In the genomic region with DNA sequence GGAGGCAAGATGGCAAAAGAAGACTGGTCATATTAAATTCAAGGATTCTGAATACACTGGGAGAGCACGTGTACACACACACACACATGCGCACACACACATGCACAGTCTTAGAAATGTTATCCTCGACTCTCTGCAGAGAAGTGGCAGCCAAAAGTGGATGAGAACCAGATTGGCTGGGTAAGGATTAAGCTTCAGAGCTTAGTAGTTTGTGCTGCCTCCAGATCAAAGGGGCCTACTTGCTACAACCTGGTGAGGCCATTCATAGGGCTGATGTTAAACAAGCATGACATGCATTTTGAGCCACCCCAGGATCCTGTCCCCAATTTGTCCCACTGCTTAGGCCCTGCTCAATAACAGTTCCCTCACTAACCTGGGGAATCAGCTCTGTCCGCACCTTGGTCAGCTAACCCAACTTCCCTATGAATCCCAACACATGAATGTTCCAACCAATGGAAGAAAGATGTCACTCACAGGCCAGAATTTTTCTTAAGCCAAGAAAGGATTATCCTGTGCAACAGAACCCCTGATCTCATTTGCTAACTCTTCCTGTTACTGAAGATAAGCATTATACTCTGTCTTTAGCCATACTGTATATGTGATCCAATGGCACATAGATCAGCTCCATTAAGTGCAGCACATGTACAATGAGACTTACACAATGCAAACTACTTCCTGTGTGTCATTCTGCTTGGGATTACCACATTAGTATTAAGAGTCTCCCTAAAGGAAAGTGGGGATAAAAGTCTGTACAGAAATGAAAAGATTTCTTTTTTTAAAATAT, we compare ENCODE assay signal across 24 cellular contexts. TPM values are rescaled to one million over a fixed set of nuclear protein-coding genes. Genes with fewer than 3 reads are reported as not detected.
DNase-seq lines count a peak whose midpoint lies in the region; ATAC-seq, FAIRE-seq and TF ChIP-seq lines count a peak whose summit lies in the region.
"Had no signal": no experiment of that assay in that cellular context is flagged by ENCODE, and none has a peak within 500 bp of the region (broad histone marks: within the 10 kb centered on the region; RNA-seq: fewer than 3 reads in every experiment).

No MANE protein-coding gene starts in this region.

- no peak for TF ChIP-seq CTCF in bronchial epithelial cell (IDR thresholded peaks at IDR 0.05; ENCODE audit: insufficient read depth, low read length, severe bottlenecking)
- TF ChIP-seq CTCF in progenitor cell of endocrine pancreas (IDR thresholded peaks at IDR 0.05; ENCODE audit: unreplicated experiment) = no peak

- no peak overlapping the region for H3K4me3 Mint-ChIP-seq in progenitor cell of endocrine pancreas (ENCODE audit: low read depth)
- no peak overlapping the region for H3K4me3 Mint-ChIP-seq in activated naive CD8-positive, alpha-beta T cell treated with anti-CD3 and anti-CD28 coated beads for 36 hours
- H3K4me3 Mint-ChIP-seq: activated naive CD8-positive, alpha-beta T cell treated with anti-CD3 and anti-CD28 coated beads, Interleukin-2, amount 10 ng/mL, durations not matched to agents 7 days and 5 days; activated T-helper 17 cell treated with anti-CD3 and anti-CD28 coated beads, Interleukin-2, amount 50 U/mL, for 72 hours; dendritic cell treated with granulocyte-macrophage colony-stimulating factor and Interleukin-4, amounts not matched to agents 40 ng/mL and 50 ng/mL, for 4 days; neural progenitor cell had no signal

- H3K4me3 ChIP-seq in bronchial epithelial cell (ENCODE audit: low read depth, low read length) = no peak overlapping the region
- H3K4me3 ChIP-seq: body of pancreas, left lung, neural progenitor cell, Peyer's patch, uterus had no signal

- DNase-seq in SIG-M5 treated with dmso at 0.1 percent for 504 hours (lab: John Stamatoyannopoulos, UW; ENCODE audit: unreplicated experiment) (peak; percentile 4), SIG-M5 (lab: John Stamatoyannopoulos, UW) (no peak), NCI-H82 (lab: John Stamatoyannopoulos, UW) (peak; percentile 98), bronchial epithelial cell (ENCODE audit: low read depth) (peak; percentile 69), progenitor cell of endocrine pancreas (ENCODE audit: low spot score, unreplicated experiment) (no peak), posterior vena cava (ENCODE audit: low spot score) (no peak)
- no peak for DNase-seq in activated naive CD8-positive, alpha-beta T cell treated with anti-CD3 and anti-CD28 coated beads for 36 hours
- DNase-seq: 8988T; activated CD4-positive, CD25-positive, alpha-beta regulatory T cell treated with anti-CD3 and anti-CD28 coated beads, Interleukin-2, amount 50 U/mL, for 72 hours; activated naive CD8-positive, alpha-beta T cell treated with anti-CD3 and anti-CD28 coated beads, Interleukin-2, amount 10 ng/mL, durations not matched to agents 7 days and 5 days; body of pancreas; glutamatergic neuron; left lung; NCI-H1048; NCI-H2107; NCI-H69; Peyer's patch; uterus had no signal

- H3K9me3 Mint-ChIP-seq in progenitor cell of endocrine pancreas (ENCODE audit: low read depth) = no peaks in the 10 kb centered on the region
- H3K9me3 Mint-ChIP-seq in activated naive CD8-positive, alpha-beta T cell treated with anti-CD3 and anti-CD28 coated beads for 36 hours = no peaks in the 10 kb centered on the region
- H3K9me3 Mint-ChIP-seq: activated naive CD8-positive, alpha-beta T cell treated with anti-CD3 and anti-CD28 coated beads, Interleukin-2, amount 10 ng/mL, durations not matched to agents 7 days and 5 days; activated T-helper 17 cell treated with anti-CD3 and anti-CD28 coated beads, Interleukin-2, amount 50 U/mL, for 72 hours; dendritic cell treated with granulocyte-macrophage colony-stimulating factor and Interleukin-4, amounts not matched to agents 40 ng/mL and 50 ng/mL, for 4 days; neural progenitor cell had no signal

- H3K27ac Mint-ChIP-seq in progenitor cell of endocrine pancreas = peak overlapping the region; percentile 85
- no peak overlapping the region for H3K27ac Mint-ChIP-seq in activated naive CD8-positive, alpha-beta T cell treated with anti-CD3 and anti-CD28 coated beads for 36 hours
- H3K27ac Mint-ChIP-seq: activated naive CD8-positive, alpha-beta T cell treated with anti-CD3 and anti-CD28 coated beads, Interleukin-2, amount 10 ng/mL, durations not matched to agents 7 days and 5 days; activated T-helper 17 cell treated with anti-CD3 and anti-CD28 coated beads, Interleukin-2, amount 50 U/mL, for 72 hours; dendritic cell treated with granulocyte-macrophage colony-stimulating factor and Interleukin-4, amounts not matched to agents 40 ng/mL and 50 ng/mL, for 4 days; neural progenitor cell had no signal

- FAIRE-seq in bronchial epithelial cell (lab: Jason Lieb, UNC) = peak; percentile 86

- H3K4me1 Mint-ChIP-seq in progenitor cell of endocrine pancreas (ENCODE audit: low read depth) = no peaks in the 10 kb centered on the region
- no peaks in the 10 kb centered on the region for H3K4me1 Mint-ChIP-seq in activated naive CD8-positive, alpha-beta T cell treated with anti-CD3 and anti-CD28 coated beads for 36 hours
- H3K4me1 Mint-ChIP-seq: activated T-helper 17 cell treated with anti-CD3 and anti-CD28 coated beads, Interleukin-2, amount 50 U/mL, for 72 hours had no signal

- intact Hi-C loops in posterior vena cava (cut with DNase I) = no loop called here

- no peaks in the 10 kb centered on the region for H3K36me3 ChIP-seq in bronchial epithelial cell (ENCODE audit: control insufficient read depth, insufficient read depth, low read length)
- H3K36me3 ChIP-seq: left lung, neural progenitor cell, Peyer's patch, uterus had no signal

- peaks cover 3% of the 10 kb centered on the region for H3K36me3 Mint-ChIP-seq in progenitor cell of endocrine pancreas (ENCODE audit: insufficient read depth)
- H3K36me3 Mint-ChIP-seq in activated naive CD8-positive, alpha-beta T cell treated with anti-CD3 and anti-CD28 coated beads for 36 hours = no peaks in the 10 kb centered on the region
- H3K36me3 Mint-ChIP-seq: activated naive CD8-positive, alpha-beta T cell treated with anti-CD3 and anti-CD28 coated beads, Interleukin-2, amount 10 ng/mL, durations not matched to agents 7 days and 5 days; neural progenitor cell had no signal

- no peaks in the 10 kb centered on the region for H3K27me3 Mint-ChIP-seq in progenitor cell of endocrine pancreas
- H3K27me3 Mint-ChIP-seq in activated naive CD8-positive, alpha-beta T cell treated with anti-CD3 and anti-CD28 coated beads for 36 hours = no peaks in the 10 kb centered on the region
- H3K27me3 Mint-ChIP-seq: activated naive CD8-positive, alpha-beta T cell treated with anti-CD3 and anti-CD28 coated beads, Interleukin-2, amount 10 ng/mL, durations not matched to agents 7 days and 5 days; activated T-helper 17 cell treated with anti-CD3 and anti-CD28 coated beads, Interleukin-2, amount 50 U/mL, for 72 hours; dendritic cell treated with granulocyte-macrophage colony-stimulating factor and Interleukin-4, amounts not matched to agents 40 ng/mL and 50 ng/mL, for 4 days had no signal

- no peaks in the 10 kb centered on the region for H3K27me3 ChIP-seq in bronchial epithelial cell (ENCODE audit: control insufficient read depth, insufficient read depth, low read length)
- H3K27me3 ChIP-seq: body of pancreas, left lung, neural progenitor cell, Peyer's patch, uterus had no signal

- no peak for ATAC-seq in GM21390 (IDR thresholded peaks at IDR 0.05; ENCODE audit: unreplicated experiment)
- ATAC-seq: activated T-helper 17 cell treated with anti-CD3 and anti-CD28 coated beads, Interleukin-2, amount 50 U/mL, for 72 hours; body of pancreas; left lung; SK-N-SH treated with all-trans-retinoic acid at 6 μM for 48 hours had no signal

RNA-seq across cellular contexts. Expression of gene TOMM6, which starts 31.0 kb away (rescaled TPM):
- 35.2 and 55.0 TPM in 2 replicates for total RNA-seq in bronchial epithelial cell
- total RNA-seq in progenitor cell of endocrine pancreas = 172 and 184 TPM in 2 replicates
- total RNA-seq in posterior vena cava = 100 to 1,000 TPM in 1 of 2 donors, 10 to 100 TPM in 1; 84.2 to 101 TPM
- total RNA-seq in activated naive CD8-positive, alpha-beta T cell treated with anti-CD3 and anti-CD28 coated beads for 36 hours = 100 to 1,000 TPM; 423 to 429 TPM

RNA-seq across cellular contexts. Expression of gene PRICKLE4, which starts 37.9 kb away (rescaled TPM):
- total RNA-seq in bronchial epithelial cell = 0.53 and 0.90 TPM in 2 replicates
- 4.3 and 4.9 TPM in 2 replicates for total RNA-seq in progenitor cell of endocrine pancreas
- total RNA-seq in posterior vena cava = 1 to 10 TPM; 1.4 to 5.8 TPM
- not detected for total RNA-seq in activated naive CD8-positive, alpha-beta T cell treated with anti-CD3 and anti-CD28 coated beads for 36 hours
- total RNA-seq: activated naive CD8-positive, alpha-beta T cell treated with anti-CD3 and anti-CD28 coated beads, Interleukin-2, amount 10 ng/mL, durations not matched to agents 7 days and 5 days; activated T-helper 17 cell treated with anti-CD3 and anti-CD28 coated beads, Interleukin-2, amount 50 U/mL, for 72 hours; H4 had no signal

RNA-seq across cellular contexts. Expression of gene FRS3, which starts 38.8 kb away (rescaled TPM):
- total RNA-seq in bronchial epithelial cell = 0.77 and 0.79 TPM in 2 replicates
- 6.3 and 7.6 TPM in 2 replicates for total RNA-seq in progenitor cell of endocrine pancreas
- 1 to 10 TPM; 4.0 to 4.2 TPM for total RNA-seq in posterior vena cava
- total RNA-seq in activated naive CD8-positive, alpha-beta T cell treated with anti-CD3 and anti-CD28 coated beads for 36 hours = 1 to 10 TPM; 3.1 to 5.2 TPM

Comparison
In these comparisons a context has a peak if more than half of its experiments do, and no peak if none do; other contexts are left out.
1. DNase-seq: peak in SIG-M5 treated with dmso at 0.1 percent for 504 hours (single experiment), NCI-H82 (single experiment) and bronchial epithelial cell (single experiment); none in SIG-M5 (single experiment), progenitor cell of endocrine pancreas (single experiment), posterior vena cava (single experiment) and activated naive CD8-positive, alpha-beta T cell treated with anti-CD3 and anti-CD28 coated beads for 36 hours (single experiment).